Comparison of ENCODE assay signal across 14 cellular contexts in genomic region chr17:77864234-77865108, GRCh38.
A peak's percentile ranks its signal among the peaks of the same experiment; 100 is the strongest.
DNase-seq lines count a peak whose midpoint lies in the region; ATAC-seq and TF ChIP-seq lines count a peak whose summit lies in the region.
"Had no signal": no experiment of that assay in that cellular context is flagged by ENCODE, and none has a peak within 500 bp of the region (broad histone marks: within the 10 kb centered on the region; RNA-seq: fewer than 3 reads in every experiment).

No MANE protein-coding gene starts in this region.

- DNase-seq in GM23338 (ENCODE audit: low spot score) (no peak), WERI-Rb-1 (no peak), hepatocyte (ENCODE audit: low spot score) (no peak), sigmoid colon (no peak), SHP77 (lab: John Stamatoyannopoulos, UW) (no peak)
- no peak for DNase-seq in stimulated activated CD4-positive, alpha-beta T cell treated with anti-CD3 and anti-CD28 coated beads, Interleukin-4, amount 100 ng/mL, for 24 hours
- no peak for DNase-seq in activated CD8-positive, alpha-beta T cell treated with anti-CD3 and anti-CD28 coated beads, Interleukin-2, amount 10 ng/mL, durations not matched to agents 7 days and 5 days
- DNase-seq: CD4-positive, alpha-beta T cell; effector CD8-positive, alpha-beta T cell; NCI-H1048; stimulated activated CD4-positive, alpha-beta T cell treated with anti-CD3 and anti-CD28 coated beads, Interleukin-4, amount 100 ng/mL, for 1 hour; stimulated activated naive CD4-positive, alpha-beta T cell had no signal

- H3K4me1 Mint-ChIP-seq in GM23338: peaks cover 19% of the 10 kb centered on the region
- H3K4me1 Mint-ChIP-seq in activated CD8-positive, alpha-beta T cell treated with anti-CD3 and anti-CD28 coated beads, Interleukin-2, amount 10 ng/mL, durations not matched to agents 7 days and 5 days (ENCODE audit: low read depth): peaks cover 30% of the 10 kb centered on the region

- CTCF ChIA-PET in activated CD8-positive, alpha-beta T cell treated with anti-CD3 and anti-CD28 coated beads, Interleukin-2, amount 10 ng/mL, durations not matched to agents 7 days and 5 days (lab: Charles Lee): no interaction called here

- no peaks in the 10 kb centered on the region for H3K4me1 ChIP-seq in GM23338 (ENCODE audit: insufficient read depth)
- peaks cover 5% of the 10 kb centered on the region for H3K4me1 ChIP-seq in hepatocyte (ENCODE audit: insufficient read depth)
- no peaks in the 10 kb centered on the region for H3K4me1 ChIP-seq in sigmoid colon

- no peak for TF ChIP-seq EP300 in sigmoid colon (IDR thresholded peaks at IDR 0.05)

- H3K4me3 ChIP-seq in GM23338: no peak overlapping the region
- no peak overlapping the region for H3K4me3 ChIP-seq in WERI-Rb-1 (ENCODE audit: low read depth, low read length)
- H3K4me3 ChIP-seq in hepatocyte: no peak overlapping the region
- H3K4me3 ChIP-seq in sigmoid colon: no peak overlapping the region
- H3K4me3 ChIP-seq: ovary had no signal

- no peak for TF ChIP-seq POLR2A in sigmoid colon (IDR thresholded peaks at IDR 0.05)

- H3K36me3 ChIP-seq in GM23338 (ENCODE audit: insufficient read depth) (no peaks in the 10 kb centered on the region), WERI-Rb-1 (no peaks in the 10 kb centered on the region), hepatocyte (replicated peaks; ENCODE audit: insufficient read depth, low read depth) (no peaks in the 10 kb centered on the region), sigmoid colon (no peaks in the 10 kb centered on the region)
- H3K36me3 ChIP-seq: ovary had no signal

- no peak for TF ChIP-seq CTCF in GM23338 (conservative IDR thresholded peaks at IDR 0.05; ENCODE audit: low read depth in 2 of 2)
- TF ChIP-seq CTCF in WERI-Rb-1 (IDR thresholded peaks at IDR 0.05; ENCODE audit: low read depth, low read length): no peak
- no peak for TF ChIP-seq CTCF in hepatocyte (IDR thresholded peaks at IDR 0.05; ENCODE audit: poor library complexity)
- TF ChIP-seq CTCF in sigmoid colon (IDR thresholded peaks at IDR 0.05): no peak

- H3K79me2 ChIP-seq in GM23338 (replicated peaks; ENCODE audit: insufficient read depth): no peaks in the 10 kb centered on the region
- no peaks in the 10 kb centered on the region for H3K79me2 ChIP-seq in hepatocyte

- POLR2A ChIA-PET in activated CD8-positive, alpha-beta T cell treated with anti-CD3 and anti-CD28 coated beads, Interleukin-2, amount 10 ng/mL, durations not matched to agents 7 days and 5 days (lab: Charles Lee): interaction anchor here (0.7 to 1.0 kb wide), 2 partner anchors 17 to 20 kb away, joined by 4 to 5 read pairs; no protein-coding TSS in a partner anchor

- H3K27ac ChIP-seq in GM23338 (ENCODE audit: low read depth) (no peak overlapping the region), WERI-Rb-1 (peak overlapping the region; percentile 80), hepatocyte (peak overlapping the region; percentile 44), sigmoid colon (peak overlapping the region; percentile 11 to 25 (median 20))
- H3K27ac ChIP-seq: ovary had no signal

- H3K27me3 ChIP-seq in GM23338 (ENCODE audit: insufficient read depth): no peaks in the 10 kb centered on the region
- no peaks in the 10 kb centered on the region for H3K27me3 ChIP-seq in WERI-Rb-1 (ENCODE audit: insufficient read depth, low read depth, severe bottlenecking)
- H3K27me3 ChIP-seq in hepatocyte: no peaks in the 10 kb centered on the region
- H3K27me3 ChIP-seq in sigmoid colon: no peaks in the 10 kb centered on the region
- H3K27me3 ChIP-seq: ovary had no signal

- peak overlapping the region; percentile 63; the same call in 1 of the 2 replicates for H2AFZ ChIP-seq in GM23338
- H2AFZ ChIP-seq in hepatocyte: no peak overlapping the region

- H3K27ac Mint-ChIP-seq in GM23338: no peak overlapping the region
- H3K27ac Mint-ChIP-seq in activated CD8-positive, alpha-beta T cell treated with anti-CD3 and anti-CD28 coated beads, Interleukin-2, amount 10 ng/mL, durations not matched to agents 7 days and 5 days: no peak overlapping the region
- H3K27ac Mint-ChIP-seq: CD4-positive, alpha-beta T cell had no signal

- H3K9me2 ChIP-seq in GM23338 (ENCODE audit: insufficient read depth) (no peaks in the 10 kb centered on the region), hepatocyte (replicated peaks; ENCODE audit: insufficient read depth) (no peaks in the 10 kb centered on the region)

- H3K9me3 Mint-ChIP-seq in GM23338: no peaks in the 10 kb centered on the region; the same call in 2 of the 3 replicates
- H3K9me3 Mint-ChIP-seq in activated CD8-positive, alpha-beta T cell treated with anti-CD3 and anti-CD28 coated beads, Interleukin-2, amount 10 ng/mL, durations not matched to agents 7 days and 5 days (ENCODE audit: insufficient read depth): no peaks in the 10 kb centered on the region
- H3K9me3 Mint-ChIP-seq: CD4-positive, alpha-beta T cell had no signal

- H3K4me3 Mint-ChIP-seq in GM23338: no peak overlapping the region
- H3K4me3 Mint-ChIP-seq in activated CD8-positive, alpha-beta T cell treated with anti-CD3 and anti-CD28 coated beads, Interleukin-2, amount 10 ng/mL, durations not matched to agents 7 days and 5 days: no peak overlapping the region
- H3K4me3 Mint-ChIP-seq: CD4-positive, alpha-beta T cell had no signal

- intact Hi-C loops in sigmoid colon (cut with DNase I): no loop called here

- no peaks in the 10 kb centered on the region for H3F3A ChIP-seq in GM23338 (replicated peaks; ENCODE audit: low read depth)

- H3K4me2 ChIP-seq in GM23338 (no peak overlapping the region), hepatocyte (no peak overlapping the region)

- H4K20me1 ChIP-seq in GM23338 (replicated peaks; ENCODE audit: insufficient read depth) (no peaks in the 10 kb centered on the region), hepatocyte (ENCODE audit: insufficient read depth, poor library complexity, severe bottlenecking) (no peaks in the 10 kb centered on the region)

- H3K27me3 Mint-ChIP-seq in GM23338 (ENCODE audit: insufficient read depth, low read depth, poor library complexity): peaks cover 22% of the 10 kb centered on the region
- H3K27me3 Mint-ChIP-seq in activated CD8-positive, alpha-beta T cell treated with anti-CD3 and anti-CD28 coated beads, Interleukin-2, amount 10 ng/mL, durations not matched to agents 7 days and 5 days (ENCODE audit: low read depth): peaks cover 13% of the 10 kb centered on the region
- H3K27me3 Mint-ChIP-seq: CD4-positive, alpha-beta T cell had no signal

- no peaks in the 10 kb centered on the region for H3K9me3 ChIP-seq in WERI-Rb-1 (ENCODE audit: severe bottlenecking)
- no peaks in the 10 kb centered on the region for H3K9me3 ChIP-seq in hepatocyte (ENCODE audit: low read depth)
- no peaks in the 10 kb centered on the region for H3K9me3 ChIP-seq in sigmoid colon
- H3K9me3 ChIP-seq: ovary had no signal

- 76% methylated on average over 21 of the region's 21 CpGs for WGBS in hepatocyte (ENCODE audit: low lambda C conversion rate, missing lambda C conversion rate)
- 28 to 54% methylated on average over 21 of the region's 21 CpGs for WGBS in sigmoid colon, 2 donors

- no peaks in the 10 kb centered on the region for H3K36me3 Mint-ChIP-seq in GM23338 (ENCODE audit: low read depth)
- H3K36me3 Mint-ChIP-seq in activated CD8-positive, alpha-beta T cell treated with anti-CD3 and anti-CD28 coated beads, Interleukin-2, amount 10 ng/mL, durations not matched to agents 7 days and 5 days (ENCODE audit: low read depth): no peaks in the 10 kb centered on the region

- ATAC-seq in GM23338 (no peak), HG03039 (IDR thresholded peaks at IDR 0.05; ENCODE audit: unreplicated experiment) (no peak)
- ATAC-seq in activated CD8-positive, alpha-beta T cell treated with anti-CD3 and anti-CD28 coated beads, Interleukin-2, amount 10 ng/mL, durations not matched to agents 7 days and 5 days: no peak

TF ChIP-seq in GM23338, 12 proteins besides CTCF, POLR2A, EP300 and RAD21:
- TF ChIP-seq ETS1 (IDR thresholded peaks at IDR 0.05) (no peak), EZH2phosphoT487 (IDR thresholded peaks at IDR 0.05; ENCODE audit: unreplicated experiment) (no peak), POLR2AphosphoS5 (IDR thresholded peaks at IDR 0.05; ENCODE audit: low read depth) (no peak), JUNB (IDR thresholded peaks at IDR 0.05; ENCODE audit: unreplicated experiment) (no peak)
- TF ChIP-seq, protein P1, sequence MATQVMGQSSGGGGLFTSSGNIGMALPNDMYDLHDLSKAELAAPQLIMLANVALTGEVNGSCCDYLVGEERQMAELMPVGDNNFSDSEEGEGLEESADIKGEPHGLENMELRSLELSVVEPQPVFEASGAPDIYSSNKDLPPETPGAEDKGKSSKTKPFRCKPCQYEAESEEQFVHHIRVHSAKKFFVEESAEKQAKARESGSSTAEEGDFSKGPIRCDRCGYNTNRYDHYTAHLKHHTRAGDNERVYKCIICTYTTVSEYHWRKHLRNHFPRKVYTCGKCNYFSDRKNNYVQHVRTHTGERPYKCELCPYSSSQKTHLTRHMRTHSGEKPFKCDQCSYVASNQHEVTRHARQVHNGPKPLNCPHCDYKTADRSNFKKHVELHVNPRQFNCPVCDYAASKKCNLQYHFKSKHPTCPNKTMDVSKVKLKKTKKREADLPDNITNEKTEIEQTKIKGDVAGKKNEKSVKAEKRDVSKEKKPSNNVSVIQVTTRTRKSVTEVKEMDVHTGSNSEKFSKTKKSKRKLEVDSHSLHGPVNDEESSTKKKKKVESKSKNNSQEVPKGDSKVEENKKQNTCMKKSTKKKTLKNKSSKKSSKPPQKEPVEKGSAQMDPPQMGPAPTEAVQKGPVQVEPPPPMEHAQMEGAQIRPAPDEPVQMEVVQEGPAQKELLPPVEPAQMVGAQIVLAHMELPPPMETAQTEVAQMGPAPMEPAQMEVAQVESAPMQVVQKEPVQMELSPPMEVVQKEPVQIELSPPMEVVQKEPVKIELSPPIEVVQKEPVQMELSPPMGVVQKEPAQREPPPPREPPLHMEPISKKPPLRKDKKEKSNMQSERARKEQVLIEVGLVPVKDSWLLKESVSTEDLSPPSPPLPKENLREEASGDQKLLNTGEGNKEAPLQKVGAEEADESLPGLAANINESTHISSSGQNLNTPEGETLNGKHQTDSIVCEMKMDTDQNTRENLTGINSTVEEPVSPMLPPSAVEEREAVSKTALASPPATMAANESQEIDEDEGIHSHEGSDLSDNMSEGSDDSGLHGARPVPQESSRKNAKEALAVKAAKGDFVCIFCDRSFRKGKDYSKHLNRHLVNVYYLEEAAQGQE (IDR thresholded peaks at IDR 0.05; ENCODE audit: unreplicated experiment): no peak
TF ChIP-seq in GM23338: peak in this region for 0.
